ENCODE assay signal across 1 cellular context in genomic region chr2:88197732-88198131, GRCh38.
TF ChIP-seq lines count a peak whose summit lies in the region.

No MANE protein-coding gene starts in this region.

TF ChIP-seq in HepG2, 621 proteins besides CTCF, POLR2A, EP300 and RAD21 (continued from another document):
- TF ChIP-seq ZHX1 (CRISPR knock-in tag; IDR thresholded peaks at IDR 0.05; ENCODE audit: low read depth): no peak
- no peak for TF ChIP-seq CREB3 (CRISPR knock-in tag; IDR thresholded peaks at IDR 0.05)
- TF ChIP-seq HMGA1 (CRISPR knock-in tag; conservative IDR thresholded peaks at IDR 0.05): no peak
- TF ChIP-seq UBTF (CRISPR knock-in tag; IDR thresholded peaks at IDR 0.05): no peak
- TF ChIP-seq ZNF460 (CRISPR knock-in tag; IDR thresholded peaks at IDR 0.05; ENCODE audit: borderline replicate concordance): no peak
- no peak for TF ChIP-seq EHMT2 (IDR thresholded peaks at IDR 0.05; ENCODE audit: borderline replicate concordance, low read depth, low read length)
- TF ChIP-seq ZSCAN9 (CRISPR knock-in tag; IDR thresholded peaks at IDR 0.05; ENCODE audit: borderline replicate concordance): no peak
- no peak for TF ChIP-seq YY1 (IDR thresholded peaks at IDR 0.05; ENCODE audit: insufficient read depth, insufficient replicate concordance, low read depth, low read length)
- no peak for TF ChIP-seq KDM5A (IDR thresholded peaks at IDR 0.05; ENCODE audit: borderline replicate concordance, low read length)
- TF ChIP-seq ZNF605 (CRISPR knock-in tag; IDR thresholded peaks at IDR 0.05): 0 out of 2 replicates have a peak, but pooled peaks have one; percentile 15
- TF ChIP-seq TFAP4 (IDR thresholded peaks at IDR 0.05; ENCODE audit: borderline replicate concordance, low read depth): peak; percentile 8; the same call in 1 of the 2 replicates
- peak; percentile 10 to 80 for TF ChIP-seq REST (IDR thresholded peaks at IDR 0.05; ENCODE audit: borderline replicate concordance in 1 of 2, low read depth in 1 of 2, low read length in 2 of 2)
- no peak for TF ChIP-seq FOXK1 (CRISPR knock-in tag; IDR thresholded peaks at IDR 0.05; ENCODE audit: borderline replicate concordance, low read depth)
